In the genomic region with DNA sequence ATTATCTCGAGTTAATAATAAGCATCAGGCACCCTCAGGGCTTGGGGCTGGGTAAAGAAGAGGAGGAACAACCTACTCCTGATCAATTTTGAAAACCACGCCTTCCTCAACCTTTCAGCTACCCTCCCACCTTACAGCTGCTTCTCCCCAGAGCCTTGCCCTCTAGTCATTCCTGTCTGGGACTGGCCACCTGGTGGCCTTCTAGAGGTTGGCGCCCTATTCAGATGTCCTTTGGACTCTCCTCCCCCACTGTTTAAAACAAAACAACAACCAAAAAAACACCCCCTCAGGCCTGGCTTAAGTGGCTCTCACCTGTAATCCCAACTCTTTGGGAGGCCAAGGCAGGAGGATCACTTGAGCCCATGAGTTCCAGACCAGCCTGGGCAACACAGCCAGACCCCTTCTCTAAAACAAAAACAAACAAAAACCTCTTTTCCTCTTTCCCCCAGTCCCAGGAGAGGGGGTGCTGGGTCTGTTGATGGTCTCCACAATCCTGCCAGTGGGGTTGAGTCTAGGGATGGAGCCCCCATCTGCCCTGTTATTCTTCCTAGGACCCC, we compare ENCODE assay signal across 12 cellular contexts.
A peak's percentile ranks its signal among the peaks of the same experiment; 100 is the strongest.
DNase-seq lines count a peak whose midpoint lies in the region; ATAC-seq, FAIRE-seq and TF ChIP-seq lines count a peak whose summit lies in the region.
"Had no signal": no experiment of that assay in that cellular context is flagged by ENCODE, and none has a peak within 500 bp of the region (broad histone marks: within the 10 kb centered on the region; RNA-seq: fewer than 3 reads in every experiment).

No MANE protein-coding gene starts in this region.

- no peaks in the 10 kb centered on the region for H3K4me1 Mint-ChIP-seq in osteocyte (ENCODE audit: unreplicated experiment)

- DNase-seq in NCI-H748 (lab: John Stamatoyannopoulos, UW; ENCODE audit: unreplicated experiment): peak; percentile 9
- DNase-seq in NCI-H748 treated with DMSO at 0.1 percent for 48 hours (lab: John Stamatoyannopoulos, UW): no peak
- DNase-seq in K562 (ENCODE audit: extremely low read depth in 1 of 4, low spot score in 3 of 4): peak; percentile 30 to 56 (median 52)
- no peak for DNase-seq in osteocyte (ENCODE audit: extremely low spot score, unreplicated experiment)
- DNase-seq in HPDE6-E6E7 (ENCODE audit: extremely low spot score): no peak
- no peak for DNase-seq in AG20443 (ENCODE audit: low spot score)
- DNase-seq: NCI-H1436 treated with DMSO at 0.1 percent for 48 hours, occipital lobe had no signal

- H3K4me1 ChIP-seq in K562 (replicated peaks in 1 of 2; ENCODE audit: control insufficient read depth in 2 of 2, insufficient read depth in 2 of 2, low read length in 2 of 2): peaks cover 58 to 63% of the 10 kb centered on the region in 2 experiments
- H3K4me1 ChIP-seq: esophagus muscularis mucosa had no signal

- no peak overlapping the region for H3K9ac ChIP-seq in K562 (ENCODE audit: insufficient read depth in 1 of 2, low read depth in 2 of 2, low read length in 2 of 2)

- H3K79me2 ChIP-seq in K562 (ENCODE audit: control insufficient read depth, insufficient read depth, low read length): no peaks in the 10 kb centered on the region

- H3K27ac Mint-ChIP-seq in osteocyte (ENCODE audit: unreplicated experiment): no peak overlapping the region

- intact Hi-C loops in K562 (cut with micrococcal nuclease): no loop called here

- H3K4me3 Mint-ChIP-seq in osteocyte (ENCODE audit: unreplicated experiment): no peak overlapping the region

- peak; percentile 79 for FAIRE-seq in K562 (lab: Jason Lieb, UNC)
- FAIRE-seq: GM19239 had no signal

- no peak overlapping the region; the same call in 2 of the 3 replicates for H3K27ac ChIP-seq in K562 (ENCODE audit: extremely low read depth, low read depth, low read length)
- H3K27ac ChIP-seq: esophagus muscularis mucosa had no signal

- CTCF ChIA-PET in K562 (lab: Yijun Ruan, JAX; ENCODE audit: low intra/inter-chr PET ratio): no interaction called here

- H4K20me1 ChIP-seq in K562 (replicated peaks; ENCODE audit: control insufficient read depth, insufficient read depth, low read length): no peaks in the 10 kb centered on the region

- peak; percentile 51 to 53 (median 51); a peak in 5 of 6 replicates for TF ChIP-seq CTCF in K562 (IDR thresholded peaks at IDR 0.05 in 2 of 3, conservative IDR thresholded peaks at IDR 0.05 in 1 of 3; ENCODE audit: insufficient read depth in 2 of 3, low read depth in 1 of 3, low read length in 3 of 3)
- TF ChIP-seq CTCF in osteocyte (IDR thresholded peaks at IDR 0.05): peak; percentile 23

- H3K27me3 ChIP-seq in K562 (ENCODE audit: control insufficient read depth in 2 of 2, insufficient read depth in 2 of 2, low read length in 2 of 2): no peaks in the 10 kb centered on the region
- H3K27me3 ChIP-seq: esophagus muscularis mucosa had no signal

- H3K36me3 ChIP-seq in K562 (ENCODE audit: control insufficient read depth, insufficient read depth, low read length): peaks cover 7% of the 10 kb centered on the region; the same call in 1 of the 3 replicates

- no TSS peak for BruUV-seq in K562 (replicated peaks; lab: Mats Ljungman, UMichigan)

- H3K27me3 Mint-ChIP-seq in osteocyte (ENCODE audit: unreplicated experiment): no peaks in the 10 kb centered on the region

- POLR2A ChIA-PET in K562 (lab: Yijun Ruan, JAX): no interaction called here

- in situ Hi-C loops in K562 (cut with MboI): no loop called here

- H3K36me3 Mint-ChIP-seq in osteocyte (ENCODE audit: unreplicated experiment): no peaks in the 10 kb centered on the region

- no peaks in the 10 kb centered on the region; the same call in 1 of the 2 replicates for H3K9me3 ChIP-seq in K562 (replicated peaks; ENCODE audit: control insufficient read depth, insufficient read depth, low read depth, low read length)
- H3K9me3 ChIP-seq: esophagus muscularis mucosa had no signal

- 27% methylated on average over 3 of the region's 3 CpGs for WGBS in K562 (ENCODE audit: insufficient coverage, low coverage, missing lambda C conversion rate)

- TF ChIP-seq RAD21 in K562 (CRISPR knock-in tag; conservative IDR thresholded peaks at IDR 0.05 in 1 of 2, IDR thresholded peaks at IDR 0.05 in 1 of 2): peak in 1 of 2 experiments; percentile 36; a peak in 2 of 4 replicates

- ATAC-seq in HG03521 (IDR thresholded peaks at IDR 0.05; ENCODE audit: unreplicated experiment) (peak; percentile 43), K562 (peak; percentile 72), HG03139 (IDR thresholded peaks at IDR 0.05; ENCODE audit: unreplicated experiment) (no peak)

- H3K9me3 Mint-ChIP-seq in osteocyte (ENCODE audit: unreplicated experiment): no peaks in the 10 kb centered on the region

- peaks cover 3% of the 10 kb centered on the region for H3K9me1 ChIP-seq in K562 (ENCODE audit: control insufficient read depth, insufficient read depth, low read length)

- no peak overlapping the region for H2AFZ ChIP-seq in K562 (ENCODE audit: low read depth, low read length)

- no peak overlapping the region for H3K4me3 ChIP-seq in K562
- H3K4me3 ChIP-seq: esophagus muscularis mucosa had no signal

- TF ChIP-seq EP300 in K562 (IDR thresholded peaks at IDR 0.05; ENCODE audit: low read length): no peak

- H3K4me2 ChIP-seq in K562 (ENCODE audit: insufficient read depth, low read length): no peak overlapping the region

- TF ChIP-seq POLR2A in K562 (conservative IDR thresholded peaks at IDR 0.05): no peak

TF ChIP-seq in K562, 482 proteins besides CTCF, POLR2A, EP300 and RAD21:
- TF ChIP-seq, protein P1, sequence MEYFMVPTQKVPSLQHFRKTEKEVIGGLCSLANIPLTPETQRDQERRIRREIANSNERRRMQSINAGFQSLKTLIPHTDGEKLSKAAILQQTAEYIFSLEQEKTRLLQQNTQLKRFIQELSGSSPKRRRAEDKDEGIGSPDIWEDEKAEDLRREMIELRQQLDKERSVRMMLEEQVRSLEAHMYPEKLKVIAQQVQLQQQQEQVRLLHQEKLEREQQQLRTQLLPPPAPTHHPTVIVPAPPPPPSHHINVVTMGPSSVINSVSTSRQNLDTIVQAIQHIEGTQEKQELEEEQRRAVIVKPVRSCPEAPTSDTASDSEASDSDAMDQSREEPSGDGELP (CRISPR knock-in tag; IDR thresholded peaks at IDR 0.05; ENCODE audit: borderline replicate concordance): peak; percentile 55; the same call in 1 of the 2 replicates
- TF ChIP-seq ZNF3 (CRISPR knock-in tag; IDR thresholded peaks at IDR 0.05) (no peak), TRIM28 (IDR thresholded peaks at IDR 0.05) (no peak), ZNF121 (CRISPR knock-in tag; conservative IDR thresholded peaks at IDR 0.05) (peak; percentile 78), ARNT (IDR thresholded peaks at IDR 0.05) (no peak), ZNF766 (CRISPR knock-in tag; conservative IDR thresholded peaks at IDR 0.05) (peak; percentile 35; the same call in 1 of the 2 replicates), SMAD4 (CRISPR knock-in tag; conservative IDR thresholded peaks at IDR 0.05) (peak; percentile 21; the same call in 1 of the 2 replicates), SIN3A (IDR thresholded peaks at IDR 0.05; ENCODE audit: borderline replicate concordance in 2 of 2, control insufficient read depth in 1 of 2, low read depth in 2 of 2, low read length in 2 of 2) (0 out of 4 replicates have a peak, but pooled peaks of 1 of the 2 experiments have one; percentile 7)
- TF ChIP-seq, protein P2, sequence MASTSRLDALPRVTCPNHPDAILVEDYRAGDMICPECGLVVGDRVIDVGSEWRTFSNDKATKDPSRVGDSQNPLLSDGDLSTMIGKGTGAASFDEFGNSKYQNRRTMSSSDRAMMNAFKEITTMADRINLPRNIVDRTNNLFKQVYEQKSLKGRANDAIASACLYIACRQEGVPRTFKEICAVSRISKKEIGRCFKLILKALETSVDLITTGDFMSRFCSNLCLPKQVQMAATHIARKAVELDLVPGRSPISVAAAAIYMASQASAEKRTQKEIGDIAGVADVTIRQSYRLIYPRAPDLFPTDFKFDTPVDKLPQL (IDR thresholded peaks at IDR 0.05; ENCODE audit: extremely low read depth, insufficient read length): no peak

Comparison
In these comparisons a context has a peak if more than half of its experiments do, and no peak if none do; other contexts are left out.
1. DNase-seq: peak in NCI-H748 (single experiment) and K562 (4 of 4); none in NCI-H748 treated with DMSO at 0.1 percent for 48 hours (single experiment), osteocyte (single experiment), HPDE6-E6E7 (single experiment) and AG20443 (single experiment).